ENCODE assay signal across 8 cellular contexts in genomic region chr13:52845766-52846566, GRCh38. TPM values are rescaled to one million over a fixed set of nuclear protein-coding genes. Genes with fewer than 3 reads are reported as not detected.
DNase-seq lines count a peak whose midpoint lies in the region; ATAC-seq and TF ChIP-seq lines count a peak whose summit lies in the region.

No MANE protein-coding gene starts in this region.

- H4K20me1 ChIP-seq in fibroblast of lung (ENCODE audit: control insufficient read depth, extremely low read depth, insufficient read depth, low read length), result no peaks in the 10 kb centered on the region

- peaks cover 2% of the 10 kb centered on the region for H3K9me3 ChIP-seq in RWPE2 (ENCODE audit: severe bottlenecking)
- no peaks in the 10 kb centered on the region for H3K9me3 ChIP-seq in fibroblast of lung (ENCODE audit: control insufficient read depth, insufficient read depth, low read depth, low read length)

- TF ChIP-seq CTCF in RWPE2 (IDR thresholded peaks at IDR 0.05; ENCODE audit: poor library complexity, severe bottlenecking), result no peak
- TF ChIP-seq CTCF in fibroblast of lung (conservative IDR thresholded peaks at IDR 0.05 in 1 of 2, IDR thresholded peaks at IDR 0.05 in 1 of 2; ENCODE audit: low read depth in 1 of 2, low read length in 2 of 2), result no peak

- H3K27ac ChIP-seq in RWPE2 (ENCODE audit: poor library complexity, severe bottlenecking) (no peak overlapping the region), fibroblast of lung (ENCODE audit: insufficient read depth, low read length) (no peak overlapping the region)

- peaks cover 80% of the 10 kb centered on the region for H3K27me3 ChIP-seq in RWPE2 (ENCODE audit: insufficient read depth, poor library complexity, severe bottlenecking)
- H3K27me3 ChIP-seq in fibroblast of lung (ENCODE audit: control insufficient read depth, insufficient read depth, low read length), result peaks cover 37% of the 10 kb centered on the region

- H3K36me3 ChIP-seq in RWPE2 (ENCODE audit: low read depth) (no peaks in the 10 kb centered on the region), fibroblast of lung (ENCODE audit: control insufficient read depth, insufficient read depth, low read length) (no peaks in the 10 kb centered on the region)

- no peak overlapping the region for H3K4me2 ChIP-seq in fibroblast of lung (ENCODE audit: extremely low read depth, insufficient read depth, low read length)

- no peak overlapping the region for H3K4me3 ChIP-seq in RWPE2 (ENCODE audit: severe bottlenecking)
- no peak overlapping the region for H3K4me3 ChIP-seq in fibroblast of lung (replicated peaks in 1 of 4; ENCODE audit: control extremely low read depth in 1 of 4, insufficient read depth in 1 of 4, low read depth in 3 of 4, low read length in 4 of 4)

- no peak overlapping the region for H2AFZ ChIP-seq in fibroblast of lung (ENCODE audit: low read length)

- DNase-seq in RWPE2 (ENCODE audit: low spot score) (peak; percentile 45), fibroblast of lung (ENCODE audit: low read depth in 2 of 2) (peak; percentile 1 to 3), retina (peak; percentile 88)

- no peak overlapping the region for H3K9ac ChIP-seq in fibroblast of lung (ENCODE audit: insufficient read depth, low read length)

- no peaks in the 10 kb centered on the region for H3K4me1 ChIP-seq in RWPE2 (ENCODE audit: insufficient read depth, poor library complexity, severe bottlenecking)
- no peaks in the 10 kb centered on the region for H3K4me1 ChIP-seq in fibroblast of lung (ENCODE audit: control insufficient read depth, extremely low read depth, insufficient read depth, low read length)

- H3K79me2 ChIP-seq in fibroblast of lung (ENCODE audit: control insufficient read depth, insufficient read depth, low read length), result no peaks in the 10 kb centered on the region

- ATAC-seq in GM18868 (IDR thresholded peaks at IDR 0.05; ENCODE audit: unreplicated experiment) (peak; percentile 21), RWPE2 (ENCODE audit: low read depth) (no peak), HG03045 (IDR thresholded peaks at IDR 0.05; ENCODE audit: unreplicated experiment) (no peak), GM19324 (IDR thresholded peaks at IDR 0.05; ENCODE audit: low FRiP score, unreplicated experiment) (no peak), GM18511 (IDR thresholded peaks at IDR 0.05; ENCODE audit: unreplicated experiment) (no peak), GM19395 (IDR thresholded peaks at IDR 0.05; ENCODE audit: unreplicated experiment) (no peak)

RNA-seq across cellular contexts. Expression of gene PCDH8, which starts 2.5 kb away (rescaled TPM):
- total RNA-seq in fibroblast of lung, result not detected in 2 replicates
- polyA plus RNA-seq in fibroblast of lung, result not detected in 2 replicates
- polyA plus RNA-seq in fibroblast of lung (2012), result not detected in 2 replicates
- polyA minus RNA-seq in fibroblast of lung (ENCODE audit: low replicate concordance), result not detected in 2 replicates

Comparison
In these comparisons a context has a peak if more than half of its experiments do, and no peak if none do; other contexts are left out.
1. DNase-seq: peak in every context shown above with its lines; median percentile 88 in retina; 45 in RWPE2; 2 in fibroblast of lung.